Comparison of ENCODE assay signal across 1 cellular context in genomic region chr5:54295658-54296276, GRCh38.
TF ChIP-seq lines count a peak whose summit lies in the region.

No MANE protein-coding gene starts in this region.

TF ChIP-seq in K562, 482 proteins besides CTCF, POLR2A, EP300 and RAD21 (continued from another document):
- no peak for TF ChIP-seq ZNF277 (CRISPR knock-in tag; IDR thresholded peaks at IDR 0.05; ENCODE audit: borderline replicate concordance)
- TF ChIP-seq BRD4 (IDR thresholded peaks at IDR 0.05), result no peak
- TF ChIP-seq ZBTB40 (IDR thresholded peaks at IDR 0.05), result 0 out of 2 replicates have a peak, but pooled peaks have one; percentile 9
- TF ChIP-seq ZBTB40 (CRISPR knock-in tag; IDR thresholded peaks at IDR 0.05), result no peak
- TF ChIP-seq STAT5B (CRISPR knock-in tag; IDR thresholded peaks at IDR 0.05), result no peak
- TF ChIP-seq POLR2H (tag; IDR thresholded peaks at IDR 0.05; ENCODE audit: low read depth), result no peak
- TF ChIP-seq LEF1 (IDR thresholded peaks at IDR 0.05), result no peak
- no peak for TF ChIP-seq CBFB (CRISPR knock-in tag; IDR thresholded peaks at IDR 0.05)
- TF ChIP-seq CUX1 (CRISPR knock-in tag; IDR thresholded peaks at IDR 0.05), result no peak
- no peak for TF ChIP-seq ZNF766 (CRISPR knock-in tag; conservative IDR thresholded peaks at IDR 0.05)
- TF ChIP-seq CEBPG (CRISPR knock-in tag; IDR thresholded peaks at IDR 0.05), result no peak
- TF ChIP-seq CEBPG (tag; conservative IDR thresholded peaks at IDR 0.05 in 1 of 2, IDR thresholded peaks at IDR 0.05 in 1 of 2), result 0 out of 4 replicates have a peak, but pooled peaks of 1 of the 2 experiments have one; percentile 20
- no peak for TF ChIP-seq ZBTB17 (CRISPR knock-in tag; IDR thresholded peaks at IDR 0.05)
- no peak for TF ChIP-seq RFX1 (IDR thresholded peaks at IDR 0.05)
- TF ChIP-seq ZNF583 (CRISPR knock-in tag; IDR thresholded peaks at IDR 0.05), result no peak
- TF ChIP-seq, protein P1, sequence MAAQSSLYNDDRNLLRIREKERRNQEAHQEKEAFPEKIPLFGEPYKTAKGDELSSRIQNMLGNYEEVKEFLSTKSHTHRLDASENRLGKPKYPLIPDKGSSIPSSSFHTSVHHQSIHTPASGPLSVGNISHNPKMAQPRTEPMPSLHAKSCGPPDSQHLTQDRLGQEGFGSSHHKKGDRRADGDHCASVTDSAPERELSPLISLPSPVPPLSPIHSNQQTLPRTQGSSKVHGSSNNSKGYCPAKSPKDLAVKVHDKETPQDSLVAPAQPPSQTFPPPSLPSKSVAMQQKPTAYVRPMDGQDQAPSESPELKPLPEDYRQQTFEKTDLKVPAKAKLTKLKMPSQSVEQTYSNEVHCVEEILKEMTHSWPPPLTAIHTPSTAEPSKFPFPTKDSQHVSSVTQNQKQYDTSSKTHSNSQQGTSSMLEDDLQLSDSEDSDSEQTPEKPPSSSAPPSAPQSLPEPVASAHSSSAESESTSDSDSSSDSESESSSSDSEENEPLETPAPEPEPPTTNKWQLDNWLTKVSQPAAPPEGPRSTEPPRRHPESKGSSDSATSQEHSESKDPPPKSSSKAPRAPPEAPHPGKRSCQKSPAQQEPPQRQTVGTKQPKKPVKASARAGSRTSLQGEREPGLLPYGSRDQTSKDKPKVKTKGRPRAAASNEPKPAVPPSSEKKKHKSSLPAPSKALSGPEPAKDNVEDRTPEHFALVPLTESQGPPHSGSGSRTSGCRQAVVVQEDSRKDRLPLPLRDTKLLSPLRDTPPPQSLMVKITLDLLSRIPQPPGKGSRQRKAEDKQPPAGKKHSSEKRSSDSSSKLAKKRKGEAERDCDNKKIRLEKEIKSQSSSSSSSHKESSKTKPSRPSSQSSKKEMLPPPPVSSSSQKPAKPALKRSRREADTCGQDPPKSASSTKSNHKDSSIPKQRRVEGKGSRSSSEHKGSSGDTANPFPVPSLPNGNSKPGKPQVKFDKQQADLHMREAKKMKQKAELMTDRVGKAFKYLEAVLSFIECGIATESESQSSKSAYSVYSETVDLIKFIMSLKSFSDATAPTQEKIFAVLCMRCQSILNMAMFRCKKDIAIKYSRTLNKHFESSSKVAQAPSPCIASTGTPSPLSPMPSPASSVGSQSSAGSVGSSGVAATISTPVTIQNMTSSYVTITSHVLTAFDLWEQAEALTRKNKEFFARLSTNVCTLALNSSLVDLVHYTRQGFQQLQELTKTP (IDR thresholded peaks at IDR 0.05; ENCODE audit: low read depth in 1 of 2, partially characterized antibody in 2 of 2), result peak in 1 of 2 experiments; percentile 81
- TF ChIP-seq, protein P2, sequence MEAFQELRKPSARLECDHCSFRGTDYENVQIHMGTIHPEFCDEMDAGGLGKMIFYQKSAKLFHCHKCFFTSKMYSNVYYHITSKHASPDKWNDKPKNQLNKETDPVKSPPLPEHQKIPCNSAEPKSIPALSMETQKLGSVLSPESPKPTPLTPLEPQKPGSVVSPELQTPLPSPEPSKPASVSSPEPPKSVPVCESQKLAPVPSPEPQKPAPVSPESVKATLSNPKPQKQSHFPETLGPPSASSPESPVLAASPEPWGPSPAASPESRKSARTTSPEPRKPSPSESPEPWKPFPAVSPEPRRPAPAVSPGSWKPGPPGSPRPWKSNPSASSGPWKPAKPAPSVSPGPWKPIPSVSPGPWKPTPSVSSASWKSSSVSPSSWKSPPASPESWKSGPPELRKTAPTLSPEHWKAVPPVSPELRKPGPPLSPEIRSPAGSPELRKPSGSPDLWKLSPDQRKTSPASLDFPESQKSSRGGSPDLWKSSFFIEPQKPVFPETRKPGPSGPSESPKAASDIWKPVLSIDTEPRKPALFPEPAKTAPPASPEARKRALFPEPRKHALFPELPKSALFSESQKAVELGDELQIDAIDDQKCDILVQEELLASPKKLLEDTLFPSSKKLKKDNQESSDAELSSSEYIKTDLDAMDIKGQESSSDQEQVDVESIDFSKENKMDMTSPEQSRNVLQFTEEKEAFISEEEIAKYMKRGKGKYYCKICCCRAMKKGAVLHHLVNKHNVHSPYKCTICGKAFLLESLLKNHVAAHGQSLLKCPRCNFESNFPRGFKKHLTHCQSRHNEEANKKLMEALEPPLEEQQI (IDR thresholded peaks at IDR 0.05), result no peak
- TF ChIP-seq ZNF586 (CRISPR knock-in tag; conservative IDR thresholded peaks at IDR 0.05), result no peak
- no peak for TF ChIP-seq SP2 (IDR thresholded peaks at IDR 0.05; ENCODE audit: extremely low read depth, low read depth, low read length, poor library complexity, severe bottlenecking)
